1 cellular context compared by ENCODE assay signal in the genomic region with DNA sequence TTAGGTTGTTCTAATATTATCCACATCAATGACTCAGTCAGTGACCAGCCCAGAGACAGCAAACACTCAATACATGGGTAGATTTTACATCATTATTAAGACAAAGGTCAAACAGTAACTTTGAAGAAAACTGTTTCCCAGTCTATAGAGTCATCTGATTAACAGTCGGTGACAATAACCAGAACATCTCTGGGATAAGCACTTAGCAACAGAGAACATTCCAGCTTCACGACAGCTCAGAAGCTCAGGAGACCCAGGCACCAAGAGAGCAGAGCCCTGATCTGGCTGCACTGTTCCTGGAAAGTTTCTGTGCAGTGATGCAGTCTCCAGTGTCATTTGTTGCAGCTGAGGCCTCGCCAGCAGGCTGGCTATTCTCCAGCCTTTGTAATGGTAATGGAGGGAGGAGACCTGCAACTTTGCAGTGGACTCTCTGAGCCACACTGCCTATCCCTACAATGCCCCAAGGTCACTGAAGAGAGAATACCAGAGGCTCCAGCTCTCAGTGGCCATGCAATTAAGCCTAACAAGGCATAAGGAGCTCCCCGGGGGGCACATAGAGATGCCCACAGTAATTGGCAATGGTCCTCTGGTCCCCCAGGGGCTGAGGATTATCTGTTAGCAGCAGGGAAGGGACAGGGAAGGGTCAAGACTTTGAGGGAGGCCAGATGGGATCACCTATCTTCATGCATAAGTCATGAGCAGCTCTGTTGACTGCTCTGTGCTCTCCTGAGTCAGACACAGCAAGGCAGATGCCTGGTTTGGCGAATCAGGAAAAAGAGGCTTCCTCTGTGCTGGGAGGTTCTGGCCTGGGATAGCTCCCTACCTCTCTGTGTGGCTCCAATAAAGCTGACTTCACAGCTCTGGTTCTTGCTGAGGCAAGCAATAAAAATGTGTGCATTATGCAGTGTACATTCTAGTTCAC.
TF ChIP-seq lines count a peak whose summit lies in the region.

No MANE protein-coding gene starts in this region.

TF ChIP-seq in WTC11, 78 proteins besides CTCF, POLR2A, EP300 and RAD21 (continued from another document):
- TF ChIP-seq ETV6 (CRISPR knock-in tag; IDR thresholded peaks at IDR 0.05), result peak; percentile 63; the same call in 1 of the 2 replicates
